ENCODE assay signal across 9 cellular contexts in the genomic region with DNA sequence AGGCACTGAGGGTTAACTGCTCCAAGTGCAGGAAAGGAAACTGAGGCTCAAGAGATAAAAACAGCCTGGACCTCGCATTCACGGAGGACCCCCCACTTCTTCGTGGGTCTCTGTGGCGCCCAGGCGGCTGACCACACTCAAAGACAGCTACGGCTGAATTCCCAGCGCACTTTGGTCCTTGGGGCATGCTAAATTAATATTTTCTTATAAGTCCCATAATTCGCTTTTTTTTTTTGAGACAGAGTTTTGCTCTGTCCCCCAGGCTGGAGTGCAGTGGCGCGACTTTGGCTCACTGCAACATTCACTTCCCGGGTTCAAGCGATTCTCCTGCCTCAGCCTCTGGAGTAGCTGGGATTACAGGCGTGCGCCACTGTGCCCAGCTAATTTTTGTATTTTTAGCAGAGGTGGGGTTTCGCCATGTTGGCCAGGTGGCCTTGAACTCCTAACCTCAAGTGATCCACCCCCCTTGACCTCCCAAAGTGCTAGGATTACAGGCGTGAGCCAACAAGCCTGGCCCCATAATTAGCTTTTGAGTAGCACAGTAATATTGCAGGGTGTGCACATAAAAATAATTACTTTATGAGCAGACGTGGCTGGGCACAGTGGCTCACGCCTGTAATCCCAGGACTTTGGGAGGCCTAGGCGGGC. TPM values are rescaled to one million over a fixed set of nuclear protein-coding genes. Genes with fewer than 3 reads are reported as not detected.
DNase-seq lines count a peak whose midpoint lies in the region; ATAC-seq and TF ChIP-seq lines count a peak whose summit lies in the region.
"Not testable (repeated sequence)": the region's sequence is repeated elsewhere in the genome, so short reads cannot be mapped to it uniquely, and the experiment has no call there.
"Had no signal": no experiment of that assay in that cellular context is flagged by ENCODE, and none has a peak within 500 bp of the region (broad histone marks: within the 10 kb centered on the region; RNA-seq: fewer than 3 reads in every experiment).

No MANE protein-coding gene starts in this region.

- H3K4me3 ChIP-seq in GM12864 (ENCODE audit: low read depth, low read length) (peak overlapping the region; percentile 48), WERI-Rb-1 (ENCODE audit: low read depth, low read length) (peak overlapping the region; percentile 56), astrocyte of the spinal cord (ENCODE audit: low read depth, low read length) (peak overlapping the region; percentile 37), esophagus squamous epithelium (peak overlapping the region in 3 of 4 donors; percentile 67 to 98 (median 78)), rectal smooth muscle tissue (ENCODE audit: low read length) (peak overlapping the region; percentile 76), upper lobe of left lung (peak overlapping the region in 3 of 4 donors; percentile 81 to 86 (median 81))
- H3K4me3 ChIP-seq in lung, result not testable (repeated sequence)

- peaks cover 20 to 79% (median 31%) of the 10 kb centered on the region in 3 donors for H3K4me1 ChIP-seq in esophagus squamous epithelium
- H3K4me1 ChIP-seq in lung (ENCODE audit: control insufficient read depth in 2 of 2, insufficient read depth in 2 of 2, low read length in 2 of 2), result not testable (repeated sequence)
- peaks cover 13% of the 10 kb centered on the region for H3K4me1 ChIP-seq in rectal smooth muscle tissue (ENCODE audit: control insufficient read depth, insufficient read depth, low read length)
- peaks cover 34 to 64% (median 39%) of the 10 kb centered on the region in 4 donors for H3K4me1 ChIP-seq in upper lobe of left lung

- in situ Hi-C loops in astrocyte of the spinal cord (cut with HindIII; ENCODE audit: low sequenced_read_pairs), result not testable (repeated sequence)

- H3K9me3 ChIP-seq in WERI-Rb-1 (ENCODE audit: severe bottlenecking); esophagus squamous epithelium; lung (ENCODE audit: control insufficient read depth in 2 of 2, insufficient read depth in 1 of 2, low read length in 1 of 2); upper lobe of left lung: not testable (repeated sequence)

- H3K9ac ChIP-seq in rectal smooth muscle tissue (ENCODE audit: low read length), result peak overlapping the region; percentile 82

- H3K36me3 ChIP-seq in WERI-Rb-1 (peaks cover 40% of the 10 kb centered on the region), esophagus squamous epithelium (peaks cover 14 to 34% (median 23%) of the 10 kb centered on the region in 3 donors), lung (ENCODE audit: control insufficient read depth in 2 of 2, insufficient read depth in 2 of 2, low read length in 2 of 2) (peaks cover 13 to 22% of the 10 kb centered on the region in 2 donors), rectal smooth muscle tissue (ENCODE audit: control insufficient read depth, insufficient read depth, low read length) (peaks cover 20% of the 10 kb centered on the region), upper lobe of left lung (peaks cover 12 to 33% (median 25%) of the 10 kb centered on the region in 4 donors)

- DNase-seq in GM12864 (ENCODE audit: low read depth); astrocyte of the spinal cord (ENCODE audit: low read depth, low spot score); esophagus squamous epithelium (lab: John Stamatoyannopoulos, UW); lung (ENCODE audit: low spot score); upper lobe of left lung: not testable (repeated sequence)
- DNase-seq in NCI-H1105 (lab: John Stamatoyannopoulos, UW), result peak; percentile 16
- peak; percentile 75 for DNase-seq in WERI-Rb-1

- TF ChIP-seq POLR2A in esophagus squamous epithelium (IDR thresholded peaks at IDR 0.05), result not testable (repeated sequence)
- peak in 1 of 4 donors; percentile 43 for TF ChIP-seq POLR2A in upper lobe of left lung (IDR thresholded peaks at IDR 0.05)

- 43 to 58% methylated on average over 15 to 19 of the region's 19 CpGs for WGBS in esophagus squamous epithelium, 2 donors
- 47 to 49% methylated on average over 19 of the region's 19 CpGs for WGBS in lung, 2 donors
- WGBS in upper lobe of left lung, 2 donors, result 44 to 52% methylated on average over 19 of the region's 19 CpGs

- intact Hi-C loops in esophagus squamous epithelium (cut with DNase I), result loop anchor here (5.0 kb wide), 1 partner anchor 100 kb away; no protein-coding TSS in a partner anchor

- TF ChIP-seq CTCF in GM12864 (IDR thresholded peaks at IDR 0.05; ENCODE audit: low read depth, low read length, missing control alignments); WERI-Rb-1 (IDR thresholded peaks at IDR 0.05; ENCODE audit: low read depth, low read length); astrocyte of the spinal cord (IDR thresholded peaks at IDR 0.05; ENCODE audit: low read depth, low read length); esophagus squamous epithelium (IDR thresholded peaks at IDR 0.05); lung (IDR thresholded peaks at IDR 0.05; ENCODE audit: control extremely low read depth, extremely low read depth); upper lobe of left lung (IDR thresholded peaks at IDR 0.05): not testable (repeated sequence)

- not testable (repeated sequence) for TF ChIP-seq EP300 in upper lobe of left lung (IDR thresholded peaks at IDR 0.05)

- not testable (repeated sequence) for ATAC-seq in lung (ENCODE audit: insufficient read depth, low FRiP score); upper lobe of left lung (ENCODE audit: low FRiP score in 2 of 2)

- H3K27me3 ChIP-seq in WERI-Rb-1 (ENCODE audit: insufficient read depth, low read depth, severe bottlenecking); lung (ENCODE audit: control insufficient read depth, insufficient read depth); rectal smooth muscle tissue (ENCODE audit: control insufficient read depth, insufficient read depth, low read length); upper lobe of left lung: not testable (repeated sequence)
- peaks cover 0 to 29% (median 0%) of the 10 kb centered on the region in 4 donors for H3K27me3 ChIP-seq in esophagus squamous epithelium

- H3K27ac ChIP-seq in WERI-Rb-1 (peak overlapping the region; percentile 91), esophagus squamous epithelium (peak overlapping the region; percentile 84 to 98 (median 96)), lung (ENCODE audit: low read depth in 1 of 2, low read length in 1 of 2) (peak overlapping the region; percentile 11 to 94), rectal smooth muscle tissue (ENCODE audit: low read depth, low read length) (peak overlapping the region; percentile 90), upper lobe of left lung (peak overlapping the region; percentile 92 to 96 (median 94))

RNA-seq across cellular contexts. Expression of a gene that starts 0.7 kb away (rescaled TPM):
- total RNA-seq in esophagus squamous epithelium (100 to 1,000 TPM; 146 to 202 (median 185) TPM), lung (100 to 1,000 TPM in 1 of 2 donors, 10 to 100 TPM in 1; 87.2 to 175 TPM), upper lobe of left lung (100 to 1,000 TPM in 3 of 6 donors, 10 to 100 TPM in 3; 83.8 to 191 (median 135) TPM)
- polyA plus RNA-seq in lung, result 100 to 1,000 TPM; 138 to 178 TPM

RNA-seq across cellular contexts. Expression of a gene that starts 1.6 kb away (rescaled TPM):
- 1 to 10 TPM; 1.7 to 7.2 (median 3.5) TPM for total RNA-seq in esophagus squamous epithelium
- 10 to 100 TPM in 1 of 2 donors, 1 to 10 TPM in 1; 3.2 to 21.3 TPM for total RNA-seq in lung
- polyA plus RNA-seq in lung, result 10 to 100 TPM; 15.8 to 19.7 TPM
- total RNA-seq in upper lobe of left lung, result 10 to 100 TPM in 5 of 6 donors, 1 to 10 TPM in 1; 8.4 to 45.3 (median 32.7) TPM
- total RNA-seq: NCI-H460 had no signal

RNA-seq across cellular contexts. Expression of a gene that starts 10.5 kb away (rescaled TPM):
- 10 to 100 TPM; 10.6 to 18.3 (median 12.7) TPM for total RNA-seq in esophagus squamous epithelium
- 10 to 100 TPM; 19.7 to 35.9 TPM for total RNA-seq in lung
- polyA plus RNA-seq in lung, result 10 to 100 TPM; 14.1 to 22.8 TPM
- 100 to 1,000 TPM in 1 of 6 donors, 10 to 100 TPM in 5; 20.4 to 115 (median 28.2) TPM for total RNA-seq in upper lobe of left lung

RNA-seq across cellular contexts. Expression of a gene that starts 13.2 kb away (rescaled TPM):
- total RNA-seq in esophagus squamous epithelium, result under 1 TPM; 0.09 to 0.76 (median 0.25) TPM
- 1 to 10 TPM; 1.2 to 1.7 TPM for total RNA-seq in lung
- polyA plus RNA-seq in lung, result 1 to 10 TPM in 1 of 2 donors, under 1 TPM in 1; 0.15 to 1.5 TPM
- 1 to 10 TPM in 2 of 6 donors, under 1 TPM in 4; 0.49 to 4.2 (median 0.89) TPM for total RNA-seq in upper lobe of left lung

RNA-seq across cellular contexts. Expression of a gene that starts 26.0 kb away (rescaled TPM):
- total RNA-seq in esophagus squamous epithelium (100 to 1,000 TPM in 3 of 4 donors, 10 to 100 TPM in 1; 67.5 to 121 (median 113) TPM), lung (10 to 100 TPM; 26.3 to 56.8 TPM), upper lobe of left lung (10 to 100 TPM; 35.2 to 94.3 (median 50.4) TPM)
- polyA plus RNA-seq in lung, result 10 to 100 TPM; 55.7 to 69.5 TPM
